25 cellular contexts compared by ENCODE assay signal in the genomic region with DNA sequence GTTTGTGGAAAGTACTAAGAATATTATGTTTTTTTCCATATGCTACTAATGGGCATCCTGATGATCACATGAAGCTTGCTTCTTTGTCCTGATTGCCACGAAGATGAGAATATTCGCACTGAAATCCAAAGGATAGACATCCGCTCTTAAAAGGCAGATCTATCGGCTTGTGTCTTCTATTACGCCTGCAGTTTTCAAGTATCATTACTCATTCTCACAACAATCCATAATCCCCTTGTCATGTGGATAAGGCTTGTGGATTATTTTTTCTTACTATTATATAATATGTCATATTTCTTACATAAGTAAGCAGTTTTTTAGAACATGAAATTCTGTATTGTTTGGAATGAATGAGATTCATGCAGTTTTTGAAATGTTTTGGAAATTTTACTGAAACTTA.
"Had no signal": no experiment of that assay in that cellular context is flagged by ENCODE, and none has a peak within 500 bp of the region (broad histone marks: within the 10 kb centered on the region; RNA-seq: fewer than 3 reads in every experiment).

No MANE protein-coding gene starts in this region.

- H3K4me1 Mint-ChIP-seq: activated naive CD8-positive, alpha-beta T cell treated with anti-CD3 and anti-CD28 coated beads, Interleukin-2, amount 10 ng/mL, durations not matched to agents 7 days and 5 days; activated T-helper 17 cell treated with anti-CD3 and anti-CD28 coated beads, Interleukin-2, amount 50 U/mL, for 72 hours; nephron progenitor cell; stimulated activated naive CD8-positive, alpha-beta T cell treated with anti-CD3 and anti-CD28 coated beads, Interleukin-15, amount 100 ng/mL, for 72 hours had no signal

- DNase-seq: activated CD4-positive, alpha-beta T cell treated with anti-CD3 and anti-CD28 coated beads for 48 hours; activated CD4-positive, CD25-positive, alpha-beta regulatory T cell; activated CD8-positive, alpha-beta T cell treated with anti-CD3 and anti-CD28 coated beads for 36 hours; activated naive CD4-positive, alpha-beta T cell treated with Interleukin-2 at 50 U/mL for 16 hours; activated naive CD8-positive, alpha-beta T cell treated with anti-CD3 and anti-CD28 coated beads, Interleukin-2, amount 10 ng/mL, durations not matched to agents 7 days and 5 days; activated T-cell treated with anti-CD3 and anti-CD28 coated beads, Interleukin-2, amount 50 U/mL, for 1 hour; anterior cingulate cortex; dermis blood vessel endothelial cell; effector memory CD8-positive, alpha-beta T cell; esophagus squamous epithelium; foreskin keratinocyte; kidney glomerular epithelial cell; left ventricle myocardium inferior; nephron progenitor cell; nucleus accumbens; right cardiac atrium; small intestine; stimulated activated CD4-positive, alpha-beta T cell treated with anti-CD3 and anti-CD28 coated beads, Interleukin-15, amount 100 ng/mL, for 24 hours; stimulated activated CD4-positive, alpha-beta T cell treated with anti-CD3 and anti-CD28 coated beads, Interleukin-2, amount 100 ng/mL, for 48 hours; stimulated activated naive CD8-positive, alpha-beta T cell treated with anti-CD3 and anti-CD28 coated beads, Interleukin-15, amount 100 ng/mL, for 72 hours; T1000; testis; upper lobe of left lung had no signal

- H3K27me3 Mint-ChIP-seq: activated CD8-positive, alpha-beta T cell treated with anti-CD3 and anti-CD28 coated beads for 36 hours; activated naive CD8-positive, alpha-beta T cell treated with anti-CD3 and anti-CD28 coated beads, Interleukin-2, amount 10 ng/mL, durations not matched to agents 7 days and 5 days; activated T-helper 17 cell treated with anti-CD3 and anti-CD28 coated beads, Interleukin-2, amount 50 U/mL, for 72 hours; effector memory CD8-positive, alpha-beta T cell; progenitor cell of endocrine pancreas; stimulated activated naive CD8-positive, alpha-beta T cell treated with anti-CD3 and anti-CD28 coated beads, Interleukin-15, amount 100 ng/mL, for 72 hours had no signal

- H3K27ac Mint-ChIP-seq: activated CD8-positive, alpha-beta T cell treated with anti-CD3 and anti-CD28 coated beads for 36 hours; activated naive CD8-positive, alpha-beta T cell treated with anti-CD3 and anti-CD28 coated beads, Interleukin-2, amount 10 ng/mL, durations not matched to agents 7 days and 5 days; activated T-helper 17 cell treated with anti-CD3 and anti-CD28 coated beads, Interleukin-2, amount 50 U/mL, for 72 hours; effector memory CD8-positive, alpha-beta T cell; nephron progenitor cell; progenitor cell of endocrine pancreas; stimulated activated naive CD8-positive, alpha-beta T cell treated with anti-CD3 and anti-CD28 coated beads, Interleukin-15, amount 100 ng/mL, for 72 hours had no signal

- H3K36me3 ChIP-seq: esophagus squamous epithelium, left ventricle myocardium inferior, upper lobe of left lung had no signal

- H3K36me3 Mint-ChIP-seq: activated naive CD8-positive, alpha-beta T cell treated with anti-CD3 and anti-CD28 coated beads, Interleukin-2, amount 10 ng/mL, durations not matched to agents 7 days and 5 days had no signal

- H3K4me3 ChIP-seq: esophagus squamous epithelium, left ventricle myocardium inferior, testis, upper lobe of left lung had no signal

- H3K4me1 ChIP-seq: esophagus squamous epithelium, foreskin keratinocyte, left ventricle myocardium inferior, testis, upper lobe of left lung had no signal

- ATAC-seq: activated CD8-positive, alpha-beta T cell treated with anti-CD3 and anti-CD28 coated beads for 36 hours; activated T-helper 17 cell treated with anti-CD3 and anti-CD28 coated beads, Interleukin-2, amount 50 U/mL, for 72 hours; effector memory CD8-positive, alpha-beta T cell; foreskin keratinocyte; right cardiac atrium; stimulated activated naive CD8-positive, alpha-beta T cell treated with anti-CD3 and anti-CD28 coated beads, Interleukin-15, amount 100 ng/mL, for 72 hours had no signal

- H3K9me3 ChIP-seq: esophagus squamous epithelium, left ventricle myocardium inferior, testis, upper lobe of left lung had no signal

- H3K27me3 ChIP-seq: esophagus squamous epithelium, foreskin keratinocyte, testis, upper lobe of left lung had no signal

- H3K9me3 Mint-ChIP-seq: effector memory CD8-positive, alpha-beta T cell; nephron progenitor cell had no signal

- H3K27ac ChIP-seq: esophagus squamous epithelium, foreskin keratinocyte, left ventricle myocardium inferior, testis, upper lobe of left lung had no signal

- H3K4me3 Mint-ChIP-seq: activated CD8-positive, alpha-beta T cell treated with anti-CD3 and anti-CD28 coated beads for 36 hours; activated naive CD8-positive, alpha-beta T cell treated with anti-CD3 and anti-CD28 coated beads, Interleukin-2, amount 10 ng/mL, durations not matched to agents 7 days and 5 days; activated T-helper 17 cell treated with anti-CD3 and anti-CD28 coated beads, Interleukin-2, amount 50 U/mL, for 72 hours; effector memory CD8-positive, alpha-beta T cell; nephron progenitor cell; stimulated activated naive CD8-positive, alpha-beta T cell treated with anti-CD3 and anti-CD28 coated beads, Interleukin-15, amount 100 ng/mL, for 72 hours had no signal
